ENCODE assay signal across 9 cellular contexts in genomic region chr11:12182650-12183511, GRCh38.
DNase-seq lines count a peak whose midpoint lies in the region; ATAC-seq and TF ChIP-seq lines count a peak whose summit lies in the region.
"Had no signal": no experiment of that assay in that cellular context is flagged by ENCODE, and none has a peak within 500 bp of the region (broad histone marks: within the 10 kb centered on the region; RNA-seq: fewer than 3 reads in every experiment).

No MANE protein-coding gene starts in this region.

- peak; percentile 36 to 37 for ATAC-seq in gastrocnemius medialis
- no peak for ATAC-seq in CD8-positive, alpha-beta T cell

- H4K8ac ChIP-seq in H9 (replicated peaks; ENCODE audit: insufficient read length, low read depth, low read length): no peak overlapping the region

- no peak overlapping the region for H4K91ac ChIP-seq in H9 (ENCODE audit: insufficient read length, low read depth, low read length)

- H3K36me3 ChIP-seq in SJCRH30: no peaks in the 10 kb centered on the region
- no peaks in the 10 kb centered on the region for H3K36me3 ChIP-seq in gastrocnemius medialis
- no peaks in the 10 kb centered on the region for H3K36me3 ChIP-seq in CD8-positive, alpha-beta T cell (ENCODE audit: insufficient read depth, low read length)

- no peak overlapping the region for H2BK120ac ChIP-seq in H9 (ENCODE audit: low read depth, low read length, poor library complexity, severe bottlenecking)

- H3T11ph ChIP-seq in H9 (ENCODE audit: low read length): no peak overlapping the region

- no peaks in the 10 kb centered on the region for H3K79me1 ChIP-seq in H9 (ENCODE audit: insufficient read depth, low read depth, low read length, poor library complexity, severe bottlenecking)

- H2AFZ ChIP-seq in H9 (ENCODE audit: low read length): no peak overlapping the region

- no peak overlapping the region for H4K5ac ChIP-seq in H9 (ENCODE audit: insufficient read length, low read depth, low read length)

- peaks cover 2% of the 10 kb centered on the region for H3K27me3 Mint-ChIP-seq in H9 (ENCODE audit: low read depth)
- no peaks in the 10 kb centered on the region for H3K27me3 Mint-ChIP-seq in CD8-positive, alpha-beta T cell (ENCODE audit: low read depth)

- H3K23ac ChIP-seq in H9 (ENCODE audit: insufficient read length, low read depth, low read length): no peak overlapping the region

- no peak overlapping the region for H3K4me2 ChIP-seq in H9 (ENCODE audit: insufficient read depth, insufficient read length, low read length)

- DNase-seq in H9 (no peak), SJCRH30 (peak; percentile 76 to 79), fibroblast of the conjunctiva (ENCODE audit: low read depth) (peak; percentile 63), gastrocnemius medialis (no peak), GDM1 (lab: John Stamatoyannopoulos, UW) (no peak), CD1c-positive myeloid dendritic cell (ENCODE audit: extremely low spot score) (no peak), NK-92 (lab: John Stamatoyannopoulos, UW; ENCODE audit: unreplicated experiment) (no peak)
- DNase-seq in CD8-positive, alpha-beta T cell: no peak
- DNase-seq: activated B cell treated with CpG ODN at 0.5 μM for 24 hours had no signal

- no peak overlapping the region for H2BK5ac ChIP-seq in H9 (ENCODE audit: insufficient read length, low read length)

- H3K4me3 ChIP-seq in SJCRH30 (no peak overlapping the region), gastrocnemius medialis (no peak overlapping the region)
- no peak overlapping the region for H3K4me3 ChIP-seq in CD8-positive, alpha-beta T cell (ENCODE audit: low read depth, low read length)

- CTCF ChIA-PET in CD8-positive, alpha-beta T cell (lab: Charles Lee): no interaction called here

- no peak overlapping the region for H3K56ac ChIP-seq in H9 (ENCODE audit: insufficient read length, low read depth, low read length)

- no peak overlapping the region for H3K18ac ChIP-seq in H9 (ENCODE audit: insufficient read length, low read depth, low read length)

- H3K27me3 ChIP-seq in H9 (ENCODE audit: insufficient read depth, low read length) (no peaks in the 10 kb centered on the region), SJCRH30 (no peaks in the 10 kb centered on the region), gastrocnemius medialis (no peaks in the 10 kb centered on the region)
- H3K27me3 ChIP-seq in CD8-positive, alpha-beta T cell (ENCODE audit: insufficient read depth, low read length): no peaks in the 10 kb centered on the region

- H3K9me3 Mint-ChIP-seq in H9: no peaks in the 10 kb centered on the region
- H3K9me3 Mint-ChIP-seq in CD8-positive, alpha-beta T cell: no peaks in the 10 kb centered on the region
- H3K9me3 Mint-ChIP-seq: activated B cell treated with CpG ODN at 0.5 μM for 24 hours had no signal

- H4K20me1 ChIP-seq in H9 (ENCODE audit: control insufficient read depth, insufficient read depth, insufficient read length): no peaks in the 10 kb centered on the region

- no peak overlapping the region for H3K4me3 Mint-ChIP-seq in H9
- no peak overlapping the region for H3K4me3 Mint-ChIP-seq in CD8-positive, alpha-beta T cell
- H3K4me3 Mint-ChIP-seq: activated B cell treated with CpG ODN at 0.5 μM for 24 hours had no signal

- intact Hi-C loops in gastrocnemius medialis (cut with DNase I; ENCODE audit: low total_unique reads): no loop called here
- intact Hi-C loops in CD8-positive, alpha-beta T cell (cut with DNase I, micrococcal nuclease): no loop called here

- H3K27ac Mint-ChIP-seq in H9: 0 out of 7 replicates have a peak overlapping the region, but pooled peaks of 1 of the 3 experiments have one; percentile 44
- no peak overlapping the region for H3K27ac Mint-ChIP-seq in CD8-positive, alpha-beta T cell
- H3K27ac Mint-ChIP-seq: activated B cell treated with CpG ODN at 0.5 μM for 24 hours had no signal

- no peak overlapping the region for H2BK20ac ChIP-seq in H9 (ENCODE audit: low read depth, low read length, poor library complexity, severe bottlenecking)

- H3K9ac ChIP-seq in H9 (ENCODE audit: extremely low read depth, insufficient read length, low read length): no peak overlapping the region

- in situ Hi-C loops in gastrocnemius medialis (cut with MboI; ENCODE audit: low sequenced_read_pairs in 4 of 4): no loop called here

- no peak for TF ChIP-seq CTCF in H9 (conservative IDR thresholded peaks at IDR 0.05)
- no peak for TF ChIP-seq CTCF in gastrocnemius medialis (IDR thresholded peaks at IDR 0.05 in 4 of 5, conservative IDR thresholded peaks at IDR 0.05 in 1 of 5)
- no peak for TF ChIP-seq CTCF in CD8-positive, alpha-beta T cell (IDR thresholded peaks at IDR 0.05)

- H3K9me3 ChIP-seq in H9 (ENCODE audit: control insufficient read depth, low read depth, low read length): no peaks in the 10 kb centered on the region
- H3K9me3 ChIP-seq in SJCRH30 (replicated peaks): no peaks in the 10 kb centered on the region
- no peaks in the 10 kb centered on the region for H3K9me3 ChIP-seq in gastrocnemius medialis
- H3K9me3 ChIP-seq in CD8-positive, alpha-beta T cell (ENCODE audit: low read length): no peaks in the 10 kb centered on the region

- no peak overlapping the region for H2AK5ac ChIP-seq in H9 (ENCODE audit: insufficient read length, low read length)

- no peak for TF ChIP-seq POLR2A in gastrocnemius medialis (IDR thresholded peaks at IDR 0.05)

- no peaks in the 10 kb centered on the region for H3K36me3 Mint-ChIP-seq in H9 (ENCODE audit: insufficient read depth in 1 of 3, low read depth in 3 of 3)
- H3K36me3 Mint-ChIP-seq in CD8-positive, alpha-beta T cell: no peaks in the 10 kb centered on the region

- no peak overlapping the region for H3K27ac ChIP-seq in H9 (ENCODE audit: insufficient read length, low read depth, low read length)
- peak overlapping the region; percentile 76 for H3K27ac ChIP-seq in SJCRH30
- peak overlapping the region in 3 of 4 donors; percentile 46 to 67 (median 60) for H3K27ac ChIP-seq in gastrocnemius medialis
- H3K27ac ChIP-seq in CD8-positive, alpha-beta T cell (ENCODE audit: low read depth, low read length): no peak overlapping the region

- H3K23me2 ChIP-seq in H9 (ENCODE audit: insufficient read length, low read depth, low read length, poor library complexity, severe bottlenecking): no peaks in the 10 kb centered on the region

- H3K4me1 Mint-ChIP-seq in H9: peaks cover 18 to 21% of the 10 kb centered on the region in 2 experiments
- peaks cover 21% of the 10 kb centered on the region for H3K4me1 Mint-ChIP-seq in CD8-positive, alpha-beta T cell (ENCODE audit: low read depth)
- H3K4me1 Mint-ChIP-seq: activated B cell treated with CpG ODN at 0.5 μM for 24 hours had no signal

- POLR2A ChIA-PET in CD8-positive, alpha-beta T cell (lab: Charles Lee): interaction anchor here (1.4 kb wide), 1 partner anchor 12 kb away, joined by 4 read pairs; no protein-coding TSS in a partner anchor

- H3K14ac ChIP-seq in H9 (ENCODE audit: insufficient read depth, low read length): 0 out of 2 replicates have a peak overlapping the region, but pooled peaks have one; percentile 54

- H3K4ac ChIP-seq in H9 (ENCODE audit: low read depth, low read length): no peak overlapping the region

- H3K4me1 ChIP-seq in H9 (ENCODE audit: insufficient read depth, low read length): no peaks in the 10 kb centered on the region
- peaks cover 79% of the 10 kb centered on the region for H3K4me1 ChIP-seq in SJCRH30
- peaks cover 2 to 17% of the 10 kb centered on the region in 2 donors for H3K4me1 ChIP-seq in gastrocnemius medialis
- H3K4me1 ChIP-seq in CD8-positive, alpha-beta T cell (ENCODE audit: insufficient read depth, low read length): no peaks in the 10 kb centered on the region

- H2BK12ac ChIP-seq in H9 (ENCODE audit: insufficient read length, low read depth, low read length): no peak overlapping the region

- no CpG with 5 or more reads among the region's 12 CpGs for WGBS in H9 (ENCODE audit: extremely low coverage, insufficient read length, low lambda C conversion rate)

- no peaks in the 10 kb centered on the region for H3K79me2 ChIP-seq in H9 (ENCODE audit: insufficient read depth, low read length)

- H2BK15ac ChIP-seq in H9 (ENCODE audit: low read depth, low read length): no peak overlapping the region

Comparison
In these comparisons a context has a peak if more than half of its experiments do, and no peak if none do; other contexts are left out.
1. DNase-seq: peak in SJCRH30 (2 of 2) and fibroblast of the conjunctiva (single experiment); none in H9 (single experiment), gastrocnemius medialis (0 of 2), GDM1 (single experiment), CD1c-positive myeloid dendritic cell (single experiment), CD8-positive, alpha-beta T cell (0 of 7) and NK-92 (single experiment).
2. H3K27ac ChIP-seq: peak in SJCRH30 (single experiment) and gastrocnemius medialis (3 of 4); none in H9 (single experiment) and CD8-positive, alpha-beta T cell (single experiment).